ENCODE assay signal across 29 cellular contexts in the genomic region with DNA sequence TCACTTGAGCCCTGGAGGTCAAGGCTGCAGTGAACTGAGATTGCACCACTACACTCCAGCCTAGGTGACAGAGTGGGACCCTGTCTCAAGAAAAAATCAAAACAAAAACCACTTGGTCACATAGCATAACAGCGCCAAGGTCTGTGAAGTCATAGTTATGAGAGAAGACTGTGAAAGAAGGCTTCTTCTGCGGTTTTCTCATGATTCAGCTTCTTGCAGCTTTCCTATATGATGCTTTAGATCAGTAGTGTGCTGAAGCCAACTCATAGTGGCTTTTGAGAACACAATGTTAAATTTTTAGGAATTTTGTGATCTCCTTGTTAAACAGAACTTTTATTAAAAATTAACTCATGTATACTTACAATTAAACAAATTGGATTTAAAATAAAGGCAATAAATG.
"Had no signal": no experiment of that assay in that cellular context is flagged by ENCODE, and none has a peak within 500 bp of the region (broad histone marks: within the 10 kb centered on the region; RNA-seq: fewer than 3 reads in every experiment).

No MANE protein-coding gene starts in this region.

- H2AFZ ChIP-seq: neural progenitor cell, parathyroid adenoma had no signal

- H3K4me1 ChIP-seq: neural progenitor cell, parathyroid adenoma, psoas muscle, sigmoid colon, suprapubic skin, testis, tibial artery, transverse colon, upper lobe of right lung, uterus had no signal

- H3K36me3 Mint-ChIP-seq: natural killer cell; neural progenitor cell; stimulated activated memory B cell treated with anti-CD40 and anti-IgM and Interleukin-4, amounts not matched to agents 10 μg/mL and 1 μg/mL and 100 μg/mL, for 72 hours; type B pancreatic cell had no signal

- H3K27ac Mint-ChIP-seq: natural killer cell; nephron; neural progenitor cell; progenitor cell of endocrine pancreas; stimulated activated memory B cell treated with anti-CD40 and anti-IgM and Interleukin-4, amounts not matched to agents 10 μg/mL and 1 μg/mL and 100 μg/mL, for 72 hours; stimulated activated naive CD8-positive, alpha-beta T cell treated with anti-CD3 and anti-CD28 coated beads, Interleukin-15, amount 100 ng/mL, for 72 hours; type B pancreatic cell had no signal

- DNase-seq: natural killer cell; occipital lobe; ovary; posterior cingulate gyrus; psoas muscle; right cardiac atrium; right lobe of liver; sigmoid colon; small intestine; stimulated activated CD4-positive, alpha-beta T cell treated with anti-CD3 and anti-CD28 coated beads, Interleukin-15, amount 100 ng/mL, for 24 hours; stimulated activated CD4-positive, alpha-beta T cell treated with anti-CD3 and anti-CD28 coated beads, Interleukin-2, amount 100 ng/mL, for 24 hours; stimulated activated CD4-positive, alpha-beta T cell treated with anti-CD3 and anti-CD28 coated beads, Interleukin-2, amount 100 ng/mL, for 48 hours; stimulated activated CD4-positive, alpha-beta T cell treated with anti-CD3 and anti-CD28 coated beads, Interleukin-4, amount 100 ng/mL, for 24 hours; stimulated activated naive CD4-positive, alpha-beta T cell; stimulated activated naive CD8-positive, alpha-beta T cell treated with anti-CD3 and anti-CD28 coated beads, Interleukin-15, amount 100 ng/mL, for 72 hours; stimulated activated naive CD8-positive, alpha-beta T cell treated with anti-CD3 and anti-CD28 coated beads, Interleukin-15, Interleukin-2, amounts not matched to agents 100 U/mL and 50 U/mL, for 24 hours; substantia nigra; testis; tibial artery; transverse colon; upper lobe of right lung; uterus had no signal

- H3K9me3 Mint-ChIP-seq: natural killer cell; nephron; neural progenitor cell; stimulated activated memory B cell treated with anti-CD40 and anti-IgM and Interleukin-4, amounts not matched to agents 10 μg/mL and 1 μg/mL and 100 μg/mL, for 72 hours; stimulated activated naive CD8-positive, alpha-beta T cell treated with anti-CD3 and anti-CD28 coated beads, Interleukin-15, amount 100 ng/mL, for 72 hours; type B pancreatic cell had no signal

- H3K27me3 ChIP-seq: neural progenitor cell, ovary, right lobe of liver, sigmoid colon, suprapubic skin, testis, tibial artery, transverse colon, upper lobe of right lung, uterus had no signal

- H3K27ac ChIP-seq: neural progenitor cell, ovary, parathyroid adenoma, psoas muscle, right lobe of liver, sigmoid colon, suprapubic skin, testis, tibial artery, transverse colon, upper lobe of right lung, uterus had no signal

- H3K9me3 ChIP-seq: ovary, psoas muscle, right lobe of liver, sigmoid colon, suprapubic skin, testis, tibial artery, transverse colon, upper lobe of right lung, uterus had no signal

- H3K4me3 Mint-ChIP-seq: natural killer cell; nephron; neural progenitor cell; stimulated activated memory B cell treated with anti-CD40 and anti-IgM and Interleukin-4, amounts not matched to agents 10 μg/mL and 1 μg/mL and 100 μg/mL, for 72 hours; stimulated activated naive CD8-positive, alpha-beta T cell treated with anti-CD3 and anti-CD28 coated beads, Interleukin-15, amount 100 ng/mL, for 72 hours; type B pancreatic cell had no signal

- H3K79me2 ChIP-seq: parathyroid adenoma had no signal

- FAIRE-seq: small intestine had no signal

- H3K4me2 ChIP-seq: neural progenitor cell had no signal

- H3K36me3 ChIP-seq: neural progenitor cell, ovary, right lobe of liver, sigmoid colon, suprapubic skin, tibial artery, transverse colon, upper lobe of right lung, uterus had no signal

- H3K4me1 Mint-ChIP-seq: natural killer cell; stimulated activated memory B cell treated with anti-CD40 and anti-IgM and Interleukin-4, amounts not matched to agents 10 μg/mL and 1 μg/mL and 100 μg/mL, for 72 hours; stimulated activated naive CD8-positive, alpha-beta T cell treated with anti-CD3 and anti-CD28 coated beads, Interleukin-15, amount 100 ng/mL, for 72 hours had no signal

- H3K4me3 ChIP-seq: neural progenitor cell, ovary, psoas muscle, right lobe of liver, sigmoid colon, suprapubic skin, testis, tibial artery, transverse colon, upper lobe of right lung, uterus had no signal

- ATAC-seq: natural killer cell; psoas muscle; right cardiac atrium; right lobe of liver; stimulated activated memory B cell treated with anti-CD40 and anti-IgM and Interleukin-4, amounts not matched to agents 10 μg/mL and 1 μg/mL and 100 μg/mL, for 72 hours; stimulated activated naive CD8-positive, alpha-beta T cell treated with anti-CD3 and anti-CD28 coated beads, Interleukin-15, amount 100 ng/mL, for 72 hours; stimulated activated naive CD8-positive, alpha-beta T cell treated with anti-CD3 and anti-CD28 coated beads, Interleukin-15, Interleukin-2, amounts not matched to agents 100 U/mL and 50 U/mL, for 24 hours; upper lobe of right lung had no signal

- H3K9ac ChIP-seq: neural progenitor cell, parathyroid adenoma had no signal
